Comparison of ENCODE assay signal across 1 cellular context in the genomic region with DNA sequence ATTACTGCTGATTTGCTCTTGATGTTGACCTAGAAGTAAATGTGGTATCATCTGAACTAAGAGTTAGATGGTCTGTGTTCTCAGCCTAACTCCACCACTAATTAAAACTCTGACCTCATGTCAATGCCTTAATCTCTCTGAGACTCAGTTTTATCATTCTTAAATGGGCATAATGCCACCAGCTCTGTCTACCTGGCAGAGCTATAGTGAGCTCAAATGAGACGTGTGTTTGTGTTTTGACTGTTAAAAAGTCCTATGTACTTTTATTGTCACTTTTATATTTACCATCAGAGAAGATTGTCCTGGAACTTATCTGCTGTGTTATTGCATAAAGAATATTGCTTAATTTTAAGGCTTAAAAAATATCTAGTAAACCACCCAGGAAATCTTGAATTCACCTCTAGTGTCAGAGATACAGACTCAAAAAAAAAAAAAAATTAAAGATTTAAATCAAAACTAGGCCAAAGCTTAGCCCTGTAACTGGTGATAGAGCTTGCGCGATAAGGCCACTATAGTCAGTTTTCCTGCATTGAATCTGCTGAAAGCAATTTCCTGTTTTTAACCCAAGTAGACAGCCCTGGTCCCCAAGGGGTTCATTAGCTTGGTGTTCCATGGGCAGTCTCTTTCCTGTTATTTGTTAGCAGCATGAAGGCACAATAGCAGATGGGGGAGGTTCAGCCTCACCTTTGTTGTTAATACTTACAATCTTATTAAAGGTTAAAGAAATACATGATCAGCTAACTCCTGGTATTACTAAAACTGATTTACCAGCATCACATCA.
TF ChIP-seq lines count a peak whose summit lies in the region.

No MANE protein-coding gene starts in this region.

TF ChIP-seq in H1, 55 proteins besides CTCF, POLR2A, EP300 and RAD21 (continued from another document):
- TF ChIP-seq CREB1 (IDR thresholded peaks at IDR 0.05) (no peak), CBX5 (IDR thresholded peaks at IDR 0.05; ENCODE audit: low read depth, low read length) (no peak), ASH2L (IDR thresholded peaks at IDR 0.05; ENCODE audit: low read length) (no peak)
TF ChIP-seq in H1: peak in this region for 0.
